ENCODE assay signal across 8 cellular contexts in genomic region chr22:42688241-42688913, GRCh38. TPM values are rescaled to one million over a fixed set of nuclear protein-coding genes. Genes with fewer than 3 reads are reported as not detected.
DNase-seq lines count a peak whose midpoint lies in the region; ATAC-seq and TF ChIP-seq lines count a peak whose summit lies in the region.

No MANE protein-coding gene starts in this region.

- TF ChIP-seq EP300 in suprapubic skin (IDR thresholded peaks at IDR 0.05) = peak; percentile 51

- no peaks in the 10 kb centered on the region for H3K36me3 Mint-ChIP-seq in activated CD8-positive, alpha-beta T cell treated with anti-CD3 and anti-CD28 coated beads for 36 hours (ENCODE audit: low read depth)

- H3K27ac ChIP-seq in suprapubic skin = peak overlapping the region; percentile 88

- 27% methylated on average over 9 of the region's 19 CpGs for WGBS in suprapubic skin

- H3K4me3 ChIP-seq in cardiac fibroblast (replicated peaks in 1 of 2; ENCODE audit: low read depth in 2 of 2, low read length in 2 of 2) (no peak overlapping the region), suprapubic skin (no peak overlapping the region)

- H3K27me3 ChIP-seq in suprapubic skin = no peaks in the 10 kb centered on the region

- CTCF ChIA-PET in activated CD8-positive, alpha-beta T cell treated with anti-CD3 and anti-CD28 coated beads for 36 hours (lab: Charles Lee) = no interaction called here

- H3K27ac Mint-ChIP-seq in activated CD8-positive, alpha-beta T cell treated with anti-CD3 and anti-CD28 coated beads for 36 hours = no peak overlapping the region

- no peaks in the 10 kb centered on the region for H3K27me3 Mint-ChIP-seq in activated CD8-positive, alpha-beta T cell treated with anti-CD3 and anti-CD28 coated beads for 36 hours

- peak; percentile 64 for ATAC-seq in left colon
- ATAC-seq in activated CD8-positive, alpha-beta T cell treated with anti-CD3 and anti-CD28 coated beads for 36 hours = no peak
- ATAC-seq in HG03378 (IDR thresholded peaks at IDR 0.05; ENCODE audit: unreplicated experiment) = no peak
- ATAC-seq in HG03097 (IDR thresholded peaks at IDR 0.05; ENCODE audit: low FRiP score, unreplicated experiment) = no peak

- POLR2A ChIA-PET in activated CD8-positive, alpha-beta T cell treated with anti-CD3 and anti-CD28 coated beads for 36 hours (lab: Charles Lee) = no interaction called here

- DNase-seq in DMS79 (lab: John Stamatoyannopoulos, UW) (peak; percentile 44), NCI-H2196 treated with DMSO at 0.1 percent for 48 hours (lab: John Stamatoyannopoulos, UW; ENCODE audit: unreplicated experiment) (peak; percentile 76), cardiac fibroblast (ENCODE audit: low read depth in 2 of 2) (peak; percentile 95 to 98), left colon (peak; percentile 55 to 84), suprapubic skin (ENCODE audit: low spot score in 2 of 2) (peak; percentile 94 to 95)
- DNase-seq in activated CD8-positive, alpha-beta T cell treated with anti-CD3 and anti-CD28 coated beads for 36 hours = no peak

- intact Hi-C loops in left colon (cut with DNase I, micrococcal nuclease) = no loop called here
- intact Hi-C loops in activated CD8-positive, alpha-beta T cell treated with anti-CD3 and anti-CD28 coated beads for 36 hours (cut with micrococcal nuclease) = no loop called here

- no peaks in the 10 kb centered on the region for H3K4me1 Mint-ChIP-seq in activated CD8-positive, alpha-beta T cell treated with anti-CD3 and anti-CD28 coated beads for 36 hours (ENCODE audit: low read depth)

- no peak overlapping the region for H3K4me3 Mint-ChIP-seq in activated CD8-positive, alpha-beta T cell treated with anti-CD3 and anti-CD28 coated beads for 36 hours

- peaks cover 6% of the 10 kb centered on the region for H3K36me3 ChIP-seq in suprapubic skin

- H3K9me3 Mint-ChIP-seq in activated CD8-positive, alpha-beta T cell treated with anti-CD3 and anti-CD28 coated beads for 36 hours = no peaks in the 10 kb centered on the region

- TF ChIP-seq CTCF in cardiac fibroblast (IDR thresholded peaks at IDR 0.05; ENCODE audit: low read depth, low read length) (no peak), suprapubic skin (IDR thresholded peaks at IDR 0.05) (no peak)
- TF ChIP-seq CTCF in activated CD8-positive, alpha-beta T cell treated with anti-CD3 and anti-CD28 coated beads for 36 hours (IDR thresholded peaks at IDR 0.05) = no peak

- H3K9me3 ChIP-seq in suprapubic skin = no peaks in the 10 kb centered on the region

- TF ChIP-seq POLR2A in suprapubic skin (IDR thresholded peaks at IDR 0.05) = no peak

- peaks cover 68% of the 10 kb centered on the region for H3K4me1 ChIP-seq in suprapubic skin

RNA-seq across cellular contexts. Expression of gene A4GALT, which starts 32.3 kb away (rescaled TPM):
- 1 to 10 TPM; 5.1 to 6.3 TPM for total RNA-seq in left colon
- total RNA-seq in suprapubic skin = 10 to 100 TPM in 2 of 4 donors, 1 to 10 TPM in 2; 6.7 to 11.6 (median 8.8) TPM
- under 1 TPM; 0.20 to 0.38 TPM for total RNA-seq in activated CD8-positive, alpha-beta T cell treated with anti-CD3 and anti-CD28 coated beads for 36 hours

RNA-seq across cellular contexts. Expression of gene CYB5R3, which starts 39.2 kb away (rescaled TPM):
- total RNA-seq in left colon (100 to 1,000 TPM; 157 to 192 TPM), suprapubic skin (100 to 1,000 TPM; 107 to 159 (median 138) TPM)
- 10 to 100 TPM; 64.2 to 64.3 TPM for total RNA-seq in activated CD8-positive, alpha-beta T cell treated with anti-CD3 and anti-CD28 coated beads for 36 hours

RNA-seq across cellular contexts. Expression of gene ATP5MGL, which starts 48.0 kb away (rescaled TPM):
- total RNA-seq in left colon (under 1 TPM; 0.34 to 0.89 TPM), suprapubic skin (1 to 10 TPM in 3 of 4 donors, not detected in 1; 1.3 to 3.9 (median 1.5) TPM)
- total RNA-seq in activated CD8-positive, alpha-beta T cell treated with anti-CD3 and anti-CD28 coated beads for 36 hours = under 1 TPM; 0.54 to 0.59 TPM

Comparison
In these comparisons a context has a peak if more than half of its experiments do, and no peak if none do; other contexts are left out.
1. RNA of gene A4GALT, which starts 32.3 kb away (total RNA-seq): 6.7 to 11.6 TPM in suprapubic skin and 5.1 to 6.3 TPM in left colon; 0.20 to 0.38 TPM in activated CD8-positive, alpha-beta T cell treated with anti-CD3 and anti-CD28 coated beads for 36 hours; every median in the first group is over 4 times any median in the second.